Comparison of ENCODE assay signal across 24 cellular contexts in genomic region chr4:25350561-25350960, GRCh38.
"Had no signal": no experiment of that assay in that cellular context is flagged by ENCODE, and none has a peak within 500 bp of the region (broad histone marks: within the 10 kb centered on the region; RNA-seq: fewer than 3 reads in every experiment).

No MANE protein-coding gene starts in this region.

- H3K4me1 ChIP-seq: esophagus muscularis mucosa, gastrocnemius medialis, pancreas, testis, upper lobe of right lung, vagina had no signal

- H3K27me3 ChIP-seq: esophagus muscularis mucosa, gastrocnemius medialis, heart right ventricle, pancreas, testis, tibial nerve, upper lobe of right lung, vagina had no signal

- H3K9me3 ChIP-seq: esophagus muscularis mucosa, gastrocnemius medialis, heart right ventricle, mucosa of descending colon, pancreas, testis, tibial nerve, upper lobe of right lung, vagina had no signal

- ATAC-seq: effector memory CD8-positive, alpha-beta T cell; gastrocnemius medialis; heart right ventricle; mucosa of descending colon; naive thymus-derived CD8-positive, alpha-beta T cell; pancreas; sciatic nerve; stimulated activated naive B cell treated with anti-CD40 and anti-IgM and Interleukin-4, amounts not matched to agents 10 μg/mL and 1 μg/mL and 100 μg/mL, for 72 hours; stimulated activated naive CD8-positive, alpha-beta T cell treated with anti-CD3 and anti-CD28 coated beads, Interleukin-15, amount 100 ng/mL, for 72 hours; upper lobe of right lung had no signal

- H3K36me3 ChIP-seq: gastrocnemius medialis, vagina had no signal

- H3K4me3 ChIP-seq: esophagus muscularis mucosa, gastrocnemius medialis, heart right ventricle, mucosa of descending colon, pancreas, skin epidermis, testis, tibial nerve, upper lobe of right lung, vagina had no signal

- H3K27ac ChIP-seq: epithelial cell of prostate, esophagus muscularis mucosa, gastrocnemius medialis, heart right ventricle, pancreas, skin epidermis, testis, tibial nerve, upper lobe of right lung, vagina had no signal

- DNase-seq: cortex of kidney; effector memory CD8-positive, alpha-beta T cell; gastrocnemius medialis; heart right ventricle; hypothalamus; kidney glomerular epithelial cell; mammary epithelial cell; mucosa of descending colon; naive thymus-derived CD8-positive, alpha-beta T cell; nucleus accumbens; pancreas; retina; stimulated activated CD4-positive, alpha-beta T cell treated with anti-CD3 and anti-CD28 coated beads, Interleukin-2, amount 100 ng/mL, for 24 hours; stimulated activated CD4-positive, alpha-beta T cell treated with anti-CD3 and anti-CD28 coated beads, Interleukin-4, amount 100 ng/mL, for 4 hours; stimulated activated naive B cell treated with anti-CD40 and anti-IgM and Interleukin-4, amounts not matched to agents 10 μg/mL and 1 μg/mL and 100 μg/mL, for 72 hours; stimulated activated naive CD8-positive, alpha-beta T cell treated with anti-CD3 and anti-CD28 coated beads, Interleukin-15, amount 100 ng/mL, for 72 hours; testis; upper lobe of right lung had no signal
